Comparison of ENCODE assay signal across 8 cellular contexts in the genomic region with DNA sequence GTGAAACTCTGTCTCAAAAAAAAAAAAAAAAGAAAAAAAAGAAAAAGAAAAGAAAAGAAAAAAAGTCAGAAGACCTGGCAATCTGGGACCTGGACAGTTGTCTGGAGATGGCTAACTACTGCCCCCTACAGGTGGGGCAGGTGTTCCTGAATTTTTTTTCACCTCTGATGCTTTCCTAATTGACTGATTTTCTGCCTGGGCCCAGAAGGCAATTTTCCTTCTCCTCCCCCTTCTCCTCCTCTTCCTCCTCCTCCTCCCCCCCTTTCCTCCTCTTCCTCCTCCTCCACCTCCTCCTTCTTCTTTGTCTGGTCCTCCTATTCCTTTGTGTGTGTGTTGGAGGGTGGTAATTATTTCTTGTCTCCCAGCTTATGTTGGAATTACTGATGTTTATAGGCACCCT. TPM values are rescaled to one million over a fixed set of nuclear protein-coding genes. Genes with fewer than 3 reads are reported as not detected.
DNase-seq lines count a peak whose midpoint lies in the region; ATAC-seq and TF ChIP-seq lines count a peak whose summit lies in the region.

No MANE protein-coding gene starts in this region.

- H3K9me3 ChIP-seq in Caco-2 (no peaks in the 10 kb centered on the region), H9 (ENCODE audit: control insufficient read depth, low read depth, low read length) (no peaks in the 10 kb centered on the region)

- no peak overlapping the region for H3K4me3 ChIP-seq in Caco-2 (ENCODE audit: low read depth, low read length)

- intact Hi-C loops in Caco-2 (cut with micrococcal nuclease; ENCODE audit: unreplicated experiment) = loop anchor here (2.0 kb wide), 1 partner anchor 301 kb away; no protein-coding TSS in a partner anchor

- TF ChIP-seq CTCF in Caco-2 (IDR thresholded peaks at IDR 0.05; ENCODE audit: insufficient read depth in 1 of 2, low read depth in 1 of 2, low read length in 1 of 2, severe bottlenecking in 1 of 2, unreplicated experiment in 1 of 2) (peak; percentile 62 to 77), H9 (conservative IDR thresholded peaks at IDR 0.05) (peak; percentile 77), RWPE1 (conservative IDR thresholded peaks at IDR 0.05; ENCODE audit: low read depth) (peak; percentile 29; the same call in 1 of the 2 replicates)

- no TSS peak for BruUV-seq in Caco-2 (replicated peaks; lab: Mats Ljungman, UMichigan)

- H3K56ac ChIP-seq in H9 (ENCODE audit: insufficient read length, low read depth, low read length) = no peak overlapping the region

- no peak overlapping the region for H3K23ac ChIP-seq in H9 (ENCODE audit: insufficient read length, low read depth, low read length)

- CTCF ChIA-PET in Caco-2 (lab: Charles Lee) = interaction anchor here (0.7 to 1.6 kb wide), 8 partner anchors 7 to 1348 kb away, joined by 3 to 5 read pairs (median 4); partner anchors contain the start of gene IRX5
- CTCF ChIA-PET in RWPE1 (lab: Yijun Ruan, JAX) = interaction anchor here (0.6 to 0.7 kb wide), 9 partner anchors 68 to 1412 kb away, joined by 4 to 8 read pairs (median 5); no protein-coding TSS in a partner anchor

- H3K4me2 ChIP-seq in H9 (ENCODE audit: insufficient read depth, insufficient read length, low read length) = no peak overlapping the region

- no peak overlapping the region for H4K5ac ChIP-seq in H9 (ENCODE audit: insufficient read length, low read depth, low read length)

- no peaks in the 10 kb centered on the region for H3K36me3 ChIP-seq in Caco-2 (ENCODE audit: control insufficient read depth, insufficient read depth, low read length)

- H2AK5ac ChIP-seq in H9 (ENCODE audit: insufficient read length, low read length) = no peak overlapping the region

- H3K79me2 ChIP-seq in H9 (ENCODE audit: insufficient read depth, low read length) = no peaks in the 10 kb centered on the region

- H2BK20ac ChIP-seq in H9 (ENCODE audit: low read depth, low read length, poor library complexity, severe bottlenecking) = no peak overlapping the region

- H2BK15ac ChIP-seq in H9 (ENCODE audit: low read depth, low read length) = no peak overlapping the region

- H3K27ac Mint-ChIP-seq in Caco-2 (ENCODE audit: unreplicated experiment) (no peak overlapping the region), H9 (no peak overlapping the region; a peak in 1 of 7 replicates)

- POLR2A ChIA-PET in Caco-2 (lab: Charles Lee) = no interaction called here
- POLR2A ChIA-PET in RWPE1 (lab: Yijun Ruan, JAX; ENCODE audit: low non-redundant PET) = no interaction called here

- peaks cover 6% of the 10 kb centered on the region for H3K36me3 Mint-ChIP-seq in Caco-2 (ENCODE audit: insufficient read depth, unreplicated experiment)
- no peaks in the 10 kb centered on the region; a peak in 1 of 7 replicates for H3K36me3 Mint-ChIP-seq in H9 (ENCODE audit: insufficient read depth in 1 of 3, low read depth in 3 of 3)

- no peak overlapping the region for H3K14ac ChIP-seq in H9 (ENCODE audit: insufficient read depth, low read length)

- no peaks in the 10 kb centered on the region for H3K23me2 ChIP-seq in H9 (ENCODE audit: insufficient read length, low read depth, low read length, poor library complexity, severe bottlenecking)

- ATAC-seq in HG03342 (IDR thresholded peaks at IDR 0.05; ENCODE audit: unreplicated experiment) (no peak), GM21367 (IDR thresholded peaks at IDR 0.05; ENCODE audit: unreplicated experiment) (no peak)

- H3K9me3 Mint-ChIP-seq in Caco-2 (ENCODE audit: unreplicated experiment) (peaks cover 7% of the 10 kb centered on the region), H9 (no peaks in the 10 kb centered on the region; a peak in 1 of 5 replicates)

- H2AFZ ChIP-seq in H9 (ENCODE audit: low read length) = no peak overlapping the region

- H3K27ac ChIP-seq in H9 (ENCODE audit: insufficient read length, low read depth, low read length) (no peak overlapping the region), RWPE1 (no peak overlapping the region), substantia nigra (ENCODE audit: low read depth, low read length, poor library complexity, severe bottlenecking) (no peak overlapping the region)

- H3K9ac ChIP-seq in H9 (ENCODE audit: extremely low read depth, insufficient read length, low read length) = no peak overlapping the region

- no peak overlapping the region for H2BK12ac ChIP-seq in H9 (ENCODE audit: insufficient read length, low read depth, low read length)

- H3K27me3 ChIP-seq in Caco-2 (replicated peaks; ENCODE audit: control insufficient read depth, insufficient read depth, low read length) = no peaks in the 10 kb centered on the region
- H3K27me3 ChIP-seq in H9 (ENCODE audit: insufficient read depth, low read length) = no peaks in the 10 kb centered on the region

- no peaks in the 10 kb centered on the region for H4K20me1 ChIP-seq in H9 (ENCODE audit: control insufficient read depth, insufficient read depth, insufficient read length)

- H3K4me1 ChIP-seq in Caco-2 (no peaks in the 10 kb centered on the region), H9 (ENCODE audit: insufficient read depth, low read length) (no peaks in the 10 kb centered on the region)

- DNase-seq in Caco-2 (peak in 1 of 2 experiments; percentile 73), H9 (peak; percentile 42), RWPE1 (ENCODE audit: low spot score) (peak; percentile 24), iPS-NIHi11 (ENCODE audit: low spot score) (peak; percentile 65), substantia nigra (lab: John Stamatoyannopoulos, UW) (no peak), NCI-H128 (lab: John Stamatoyannopoulos, UW; ENCODE audit: unreplicated experiment) (no peak)

- H3K79me1 ChIP-seq in H9 (ENCODE audit: insufficient read depth, low read depth, low read length, poor library complexity, severe bottlenecking) = no peaks in the 10 kb centered on the region

- H3K4me1 Mint-ChIP-seq in Caco-2 (ENCODE audit: low read depth, unreplicated experiment) (no peaks in the 10 kb centered on the region), H9 (peaks cover 2 to 7% of the 10 kb centered on the region in 2 experiments; a peak in 2 of 4 replicates)

- H3K4ac ChIP-seq in H9 (ENCODE audit: low read depth, low read length) = no peak overlapping the region

- H3K4me3 Mint-ChIP-seq in Caco-2 (ENCODE audit: unreplicated experiment) = no peak overlapping the region
- H3K4me3 Mint-ChIP-seq in H9 = no peak overlapping the region

- no peak overlapping the region for H3K18ac ChIP-seq in H9 (ENCODE audit: insufficient read length, low read depth, low read length)

- no peak overlapping the region for H4K8ac ChIP-seq in H9 (replicated peaks; ENCODE audit: insufficient read length, low read depth, low read length)

- no peak overlapping the region for H2BK120ac ChIP-seq in H9 (ENCODE audit: low read depth, low read length, poor library complexity, severe bottlenecking)

- H3T11ph ChIP-seq in H9 (ENCODE audit: low read length) = no peak overlapping the region

- no peak overlapping the region for H4K91ac ChIP-seq in H9 (ENCODE audit: insufficient read length, low read depth, low read length)

- no peak overlapping the region for H2BK5ac ChIP-seq in H9 (ENCODE audit: insufficient read length, low read length)

- no peaks in the 10 kb centered on the region for H3K27me3 Mint-ChIP-seq in Caco-2 (ENCODE audit: insufficient read depth, unreplicated experiment)
- peaks cover 32% of the 10 kb centered on the region for H3K27me3 Mint-ChIP-seq in H9 (ENCODE audit: low read depth)

RNA-seq across cellular contexts. Expression of gene IRX5, which starts 26.7 kb away (rescaled TPM):
- total RNA-seq in Caco-2 (2022) = 27.7 and 28.7 TPM in 2 replicates
- 0.26 and 0.59 TPM in 2 replicates for total RNA-seq in H9 (2021)

Comparison
In these comparisons a context has a peak if more than half of its experiments do, and no peak if none do; other contexts are left out.
1. DNase-seq: peak in H9 (single experiment), RWPE1 (single experiment) and iPS-NIHi11 (single experiment); none in substantia nigra (0 of 49) and NCI-H128 (single experiment).
2. RNA of gene IRX5, which starts 26.7 kb away (total RNA-seq): 27.7 to 28.7 TPM in Caco-2; 0.26 to 0.59 TPM in H9; every median in the first group is over 10 times any median in the second.
3. Peak in every context shown above with its lines, with median percentiles within 50 percentile points of each other: CTCF ChIP-seq.